1 cellular context compared by ENCODE assay signal in genomic region chr1:35860680-35861079, GRCh38.
TF ChIP-seq lines count a peak whose summit lies in the region.

No MANE protein-coding gene starts in this region.

TF ChIP-seq in SK-N-SH treated with all-trans-retinoic acid at 6 μM for 48 hours, 23 proteins besides CTCF, POLR2A, EP300 and RAD21 (continued from another document):
- TF ChIP-seq TSHZ2 (CRISPR knock-in tag; IDR thresholded peaks at IDR 0.05) (no peak), PATZ1 (CRISPR knock-in tag; IDR thresholded peaks at IDR 0.05; ENCODE audit: borderline replicate concordance) (no peak), RARB (CRISPR knock-in tag; IDR thresholded peaks at IDR 0.05) (no peak), ZNF70 (CRISPR knock-in tag; IDR thresholded peaks at IDR 0.05) (no peak), OSR1 (CRISPR knock-in tag; IDR thresholded peaks at IDR 0.05) (no peak), TCF4 (CRISPR knock-in tag; IDR thresholded peaks at IDR 0.05; ENCODE audit: borderline replicate concordance) (no peak), ZFP30 (CRISPR knock-in tag; IDR thresholded peaks at IDR 0.05) (no peak), TOX (CRISPR knock-in tag; IDR thresholded peaks at IDR 0.05; ENCODE audit: borderline replicate concordance) (no peak)
